In the genomic region with DNA sequence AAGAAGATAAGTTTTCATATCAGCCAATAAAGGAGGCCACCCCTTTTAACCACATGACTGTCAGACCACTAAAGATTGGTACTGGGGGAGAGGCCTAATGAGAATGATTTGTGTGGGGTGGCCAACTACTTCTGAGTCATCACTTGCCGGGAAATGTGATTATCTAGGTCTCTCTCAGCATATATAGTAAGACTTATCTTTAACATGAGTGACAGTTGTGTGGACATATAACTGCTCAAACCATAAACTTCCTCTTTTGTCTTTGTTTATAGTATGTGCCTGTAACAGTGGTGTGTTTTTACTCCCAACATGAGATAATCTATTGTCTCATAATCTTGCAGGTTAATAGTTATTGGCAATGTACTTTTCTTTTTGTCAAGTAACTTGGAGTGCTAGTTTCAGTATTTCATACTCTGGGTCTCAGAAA, we compare ENCODE assay signal across 1 cellular context.
TF ChIP-seq lines count a peak whose summit lies in the region.

No MANE protein-coding gene starts in this region.

TF ChIP-seq in K562, 482 proteins besides CTCF, POLR2A, EP300 and RAD21 (continued from another document and continues in another):
- TF ChIP-seq, protein P1, sequence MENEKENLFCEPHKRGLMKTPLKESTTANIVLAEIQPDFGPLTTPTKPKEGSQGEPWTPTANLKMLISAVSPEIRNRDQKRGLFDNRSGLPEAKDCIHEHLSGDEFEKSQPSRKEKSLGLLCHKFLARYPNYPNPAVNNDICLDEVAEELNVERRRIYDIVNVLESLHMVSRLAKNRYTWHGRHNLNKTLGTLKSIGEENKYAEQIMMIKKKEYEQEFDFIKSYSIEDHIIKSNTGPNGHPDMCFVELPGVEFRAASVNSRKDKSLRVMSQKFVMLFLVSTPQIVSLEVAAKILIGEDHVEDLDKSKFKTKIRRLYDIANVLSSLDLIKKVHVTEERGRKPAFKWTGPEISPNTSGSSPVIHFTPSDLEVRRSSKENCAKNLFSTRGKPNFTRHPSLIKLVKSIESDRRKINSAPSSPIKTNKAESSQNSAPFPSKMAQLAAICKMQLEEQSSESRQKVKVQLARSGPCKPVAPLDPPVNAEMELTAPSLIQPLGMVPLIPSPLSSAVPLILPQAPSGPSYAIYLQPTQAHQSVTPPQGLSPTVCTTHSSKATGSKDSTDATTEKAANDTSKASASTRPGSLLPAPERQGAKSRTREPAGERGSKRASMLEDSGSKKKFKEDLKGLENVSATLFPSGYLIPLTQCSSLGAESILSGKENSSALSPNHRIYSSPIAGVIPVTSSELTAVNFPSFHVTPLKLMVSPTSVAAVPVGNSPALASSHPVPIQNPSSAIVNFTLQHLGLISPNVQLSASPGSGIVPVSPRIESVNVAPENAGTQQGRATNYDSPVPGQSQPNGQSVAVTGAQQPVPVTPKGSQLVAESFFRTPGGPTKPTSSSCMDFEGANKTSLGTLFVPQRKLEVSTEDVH (IDR thresholded peaks at IDR 0.05; ENCODE audit: low read depth, partially characterized antibody), result peak; percentile 82
- TF ChIP-seq, protein P2, sequence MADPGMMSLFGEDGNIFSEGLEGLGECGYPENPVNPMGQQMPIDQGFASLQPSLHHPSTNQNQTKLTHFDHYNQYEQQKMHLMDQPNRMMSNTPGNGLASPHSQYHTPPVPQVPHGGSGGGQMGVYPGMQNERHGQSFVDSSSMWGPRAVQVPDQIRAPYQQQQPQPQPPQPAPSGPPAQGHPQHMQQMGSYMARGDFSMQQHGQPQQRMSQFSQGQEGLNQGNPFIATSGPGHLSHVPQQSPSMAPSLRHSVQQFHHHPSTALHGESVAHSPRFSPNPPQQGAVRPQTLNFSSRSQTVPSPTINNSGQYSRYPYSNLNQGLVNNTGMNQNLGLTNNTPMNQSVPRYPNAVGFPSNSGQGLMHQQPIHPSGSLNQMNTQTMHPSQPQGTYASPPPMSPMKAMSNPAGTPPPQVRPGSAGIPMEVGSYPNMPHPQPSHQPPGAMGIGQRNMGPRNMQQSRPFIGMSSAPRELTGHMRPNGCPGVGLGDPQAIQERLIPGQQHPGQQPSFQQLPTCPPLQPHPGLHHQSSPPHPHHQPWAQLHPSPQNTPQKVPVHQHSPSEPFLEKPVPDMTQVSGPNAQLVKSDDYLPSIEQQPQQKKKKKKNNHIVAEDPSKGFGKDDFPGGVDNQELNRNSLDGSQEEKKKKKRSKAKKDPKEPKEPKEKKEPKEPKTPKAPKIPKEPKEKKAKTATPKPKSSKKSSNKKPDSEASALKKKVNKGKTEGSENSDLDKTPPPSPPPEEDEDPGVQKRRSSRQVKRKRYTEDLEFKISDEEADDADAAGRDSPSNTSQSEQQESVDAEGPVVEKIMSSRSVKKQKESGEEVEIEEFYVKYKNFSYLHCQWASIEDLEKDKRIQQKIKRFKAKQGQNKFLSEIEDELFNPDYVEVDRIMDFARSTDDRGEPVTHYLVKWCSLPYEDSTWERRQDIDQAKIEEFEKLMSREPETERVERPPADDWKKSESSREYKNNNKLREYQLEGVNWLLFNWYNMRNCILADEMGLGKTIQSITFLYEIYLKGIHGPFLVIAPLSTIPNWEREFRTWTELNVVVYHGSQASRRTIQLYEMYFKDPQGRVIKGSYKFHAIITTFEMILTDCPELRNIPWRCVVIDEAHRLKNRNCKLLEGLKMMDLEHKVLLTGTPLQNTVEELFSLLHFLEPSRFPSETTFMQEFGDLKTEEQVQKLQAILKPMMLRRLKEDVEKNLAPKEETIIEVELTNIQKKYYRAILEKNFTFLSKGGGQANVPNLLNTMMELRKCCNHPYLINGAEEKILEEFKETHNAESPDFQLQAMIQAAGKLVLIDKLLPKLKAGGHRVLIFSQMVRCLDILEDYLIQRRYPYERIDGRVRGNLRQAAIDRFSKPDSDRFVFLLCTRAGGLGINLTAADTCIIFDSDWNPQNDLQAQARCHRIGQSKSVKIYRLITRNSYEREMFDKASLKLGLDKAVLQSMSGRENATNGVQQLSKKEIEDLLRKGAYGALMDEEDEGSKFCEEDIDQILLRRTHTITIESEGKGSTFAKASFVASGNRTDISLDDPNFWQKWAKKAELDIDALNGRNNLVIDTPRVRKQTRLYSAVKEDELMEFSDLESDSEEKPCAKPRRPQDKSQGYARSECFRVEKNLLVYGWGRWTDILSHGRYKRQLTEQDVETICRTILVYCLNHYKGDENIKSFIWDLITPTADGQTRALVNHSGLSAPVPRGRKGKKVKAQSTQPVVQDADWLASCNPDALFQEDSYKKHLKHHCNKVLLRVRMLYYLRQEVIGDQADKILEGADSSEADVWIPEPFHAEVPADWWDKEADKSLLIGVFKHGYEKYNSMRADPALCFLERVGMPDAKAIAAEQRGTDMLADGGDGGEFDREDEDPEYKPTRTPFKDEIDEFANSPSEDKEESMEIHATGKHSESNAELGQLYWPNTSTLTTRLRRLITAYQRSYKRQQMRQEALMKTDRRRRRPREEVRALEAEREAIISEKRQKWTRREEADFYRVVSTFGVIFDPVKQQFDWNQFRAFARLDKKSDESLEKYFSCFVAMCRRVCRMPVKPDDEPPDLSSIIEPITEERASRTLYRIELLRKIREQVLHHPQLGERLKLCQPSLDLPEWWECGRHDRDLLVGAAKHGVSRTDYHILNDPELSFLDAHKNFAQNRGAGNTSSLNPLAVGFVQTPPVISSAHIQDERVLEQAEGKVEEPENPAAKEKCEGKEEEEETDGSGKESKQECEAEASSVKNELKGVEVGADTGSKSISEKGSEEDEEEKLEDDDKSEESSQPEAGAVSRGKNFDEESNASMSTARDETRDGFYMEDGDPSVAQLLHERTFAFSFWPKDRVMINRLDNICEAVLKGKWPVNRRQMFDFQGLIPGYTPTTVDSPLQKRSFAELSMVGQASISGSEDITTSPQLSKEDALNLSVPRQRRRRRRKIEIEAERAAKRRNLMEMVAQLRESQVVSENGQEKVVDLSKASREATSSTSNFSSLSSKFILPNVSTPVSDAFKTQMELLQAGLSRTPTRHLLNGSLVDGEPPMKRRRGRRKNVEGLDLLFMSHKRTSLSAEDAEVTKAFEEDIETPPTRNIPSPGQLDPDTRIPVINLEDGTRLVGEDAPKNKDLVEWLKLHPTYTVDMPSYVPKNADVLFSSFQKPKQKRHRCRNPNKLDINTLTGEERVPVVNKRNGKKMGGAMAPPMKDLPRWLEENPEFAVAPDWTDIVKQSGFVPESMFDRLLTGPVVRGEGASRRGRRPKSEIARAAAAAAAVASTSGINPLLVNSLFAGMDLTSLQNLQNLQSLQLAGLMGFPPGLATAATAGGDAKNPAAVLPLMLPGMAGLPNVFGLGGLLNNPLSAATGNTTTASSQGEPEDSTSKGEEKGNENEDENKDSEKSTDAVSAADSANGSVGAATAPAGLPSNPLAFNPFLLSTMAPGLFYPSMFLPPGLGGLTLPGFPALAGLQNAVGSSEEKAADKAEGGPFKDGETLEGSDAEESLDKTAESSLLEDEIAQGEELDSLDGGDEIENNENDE (IDR thresholded peaks at IDR 0.05; ENCODE audit: low read depth, low read length), result no peak
- TF ChIP-seq PTRF (tag; IDR thresholded peaks at IDR 0.05), result no peak
- TF ChIP-seq ZNF583 (CRISPR knock-in tag; IDR thresholded peaks at IDR 0.05), result no peak
- peak; percentile 76; the same call in 1 of the 2 replicates for TF ChIP-seq CTBP1 (IDR thresholded peaks at IDR 0.05; ENCODE audit: borderline replicate concordance)
- peak; percentile 78 for TF ChIP-seq DACH1 (IDR thresholded peaks at IDR 0.05; ENCODE audit: partially characterized antibody)
- no peak for TF ChIP-seq ZNF436 (CRISPR knock-in tag; IDR thresholded peaks at IDR 0.05)
- TF ChIP-seq, protein P3, sequence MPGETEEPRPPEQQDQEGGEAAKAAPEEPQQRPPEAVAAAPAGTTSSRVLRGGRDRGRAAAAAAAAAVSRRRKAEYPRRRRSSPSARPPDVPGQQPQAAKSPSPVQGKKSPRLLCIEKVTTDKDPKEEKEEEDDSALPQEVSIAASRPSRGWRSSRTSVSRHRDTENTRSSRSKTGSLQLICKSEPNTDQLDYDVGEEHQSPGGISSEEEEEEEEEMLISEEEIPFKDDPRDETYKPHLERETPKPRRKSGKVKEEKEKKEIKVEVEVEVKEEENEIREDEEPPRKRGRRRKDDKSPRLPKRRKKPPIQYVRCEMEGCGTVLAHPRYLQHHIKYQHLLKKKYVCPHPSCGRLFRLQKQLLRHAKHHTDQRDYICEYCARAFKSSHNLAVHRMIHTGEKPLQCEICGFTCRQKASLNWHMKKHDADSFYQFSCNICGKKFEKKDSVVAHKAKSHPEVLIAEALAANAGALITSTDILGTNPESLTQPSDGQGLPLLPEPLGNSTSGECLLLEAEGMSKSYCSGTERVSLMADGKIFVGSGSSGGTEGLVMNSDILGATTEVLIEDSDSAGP (CRISPR knock-in tag; IDR thresholded peaks at IDR 0.05), result no peak
- no peak for TF ChIP-seq ZNF584 (CRISPR knock-in tag; IDR thresholded peaks at IDR 0.05; ENCODE audit: low read depth)
- TF ChIP-seq BRCA1 (IDR thresholded peaks at IDR 0.05), result no peak
- no peak for TF ChIP-seq BRCA1 (CRISPR knock-in tag; IDR thresholded peaks at IDR 0.05)
- no peak for TF ChIP-seq ZNF347 (CRISPR knock-in tag; IDR thresholded peaks at IDR 0.05; ENCODE audit: low read depth)
- no peak for TF ChIP-seq TARDBP (IDR thresholded peaks at IDR 0.05)
- TF ChIP-seq TAF7 (tag; IDR thresholded peaks at IDR 0.05), result no peak
- TF ChIP-seq, protein P4, sequence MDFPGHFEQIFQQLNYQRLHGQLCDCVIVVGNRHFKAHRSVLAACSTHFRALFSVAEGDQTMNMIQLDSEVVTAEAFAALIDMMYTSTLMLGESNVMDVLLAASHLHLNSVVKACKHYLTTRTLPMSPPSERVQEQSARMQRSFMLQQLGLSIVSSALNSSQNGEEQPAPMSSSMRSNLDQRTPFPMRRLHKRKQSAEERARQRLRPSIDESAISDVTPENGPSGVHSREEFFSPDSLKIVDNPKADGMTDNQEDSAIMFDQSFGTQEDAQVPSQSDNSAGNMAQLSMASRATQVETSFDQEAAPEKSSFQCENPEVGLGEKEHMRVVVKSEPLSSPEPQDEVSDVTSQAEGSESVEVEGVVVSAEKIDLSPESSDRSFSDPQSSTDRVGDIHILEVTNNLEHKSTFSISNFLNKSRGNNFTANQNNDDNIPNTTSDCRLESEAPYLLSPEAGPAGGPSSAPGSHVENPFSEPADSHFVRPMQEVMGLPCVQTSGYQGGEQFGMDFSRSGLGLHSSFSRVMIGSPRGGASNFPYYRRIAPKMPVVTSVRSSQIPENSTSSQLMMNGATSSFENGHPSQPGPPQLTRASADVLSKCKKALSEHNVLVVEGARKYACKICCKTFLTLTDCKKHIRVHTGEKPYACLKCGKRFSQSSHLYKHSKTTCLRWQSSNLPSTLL (IDR thresholded peaks at IDR 0.05), result no peak
- TF ChIP-seq, protein P5, sequence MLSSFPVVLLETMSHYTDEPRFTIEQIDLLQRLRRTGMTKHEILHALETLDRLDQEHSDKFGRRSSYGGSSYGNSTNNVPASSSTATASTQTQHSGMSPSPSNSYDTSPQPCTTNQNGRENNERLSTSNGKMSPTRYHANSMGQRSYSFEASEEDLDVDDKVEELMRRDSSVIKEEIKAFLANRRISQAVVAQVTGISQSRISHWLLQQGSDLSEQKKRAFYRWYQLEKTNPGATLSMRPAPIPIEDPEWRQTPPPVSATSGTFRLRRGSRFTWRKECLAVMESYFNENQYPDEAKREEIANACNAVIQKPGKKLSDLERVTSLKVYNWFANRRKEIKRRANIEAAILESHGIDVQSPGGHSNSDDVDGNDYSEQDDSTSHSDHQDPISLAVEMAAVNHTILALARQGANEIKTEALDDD (IDR thresholded peaks at IDR 0.05), result peak; percentile 95
- peak; percentile 59 to 67 for TF ChIP-seq NCOA2 (IDR thresholded peaks at IDR 0.05; ENCODE audit: partially characterized antibody in 2 of 2)
- TF ChIP-seq HSF4 (CRISPR knock-in tag; IDR thresholded peaks at IDR 0.05; ENCODE audit: borderline replicate concordance), result no peak
- TF ChIP-seq, protein P6, sequence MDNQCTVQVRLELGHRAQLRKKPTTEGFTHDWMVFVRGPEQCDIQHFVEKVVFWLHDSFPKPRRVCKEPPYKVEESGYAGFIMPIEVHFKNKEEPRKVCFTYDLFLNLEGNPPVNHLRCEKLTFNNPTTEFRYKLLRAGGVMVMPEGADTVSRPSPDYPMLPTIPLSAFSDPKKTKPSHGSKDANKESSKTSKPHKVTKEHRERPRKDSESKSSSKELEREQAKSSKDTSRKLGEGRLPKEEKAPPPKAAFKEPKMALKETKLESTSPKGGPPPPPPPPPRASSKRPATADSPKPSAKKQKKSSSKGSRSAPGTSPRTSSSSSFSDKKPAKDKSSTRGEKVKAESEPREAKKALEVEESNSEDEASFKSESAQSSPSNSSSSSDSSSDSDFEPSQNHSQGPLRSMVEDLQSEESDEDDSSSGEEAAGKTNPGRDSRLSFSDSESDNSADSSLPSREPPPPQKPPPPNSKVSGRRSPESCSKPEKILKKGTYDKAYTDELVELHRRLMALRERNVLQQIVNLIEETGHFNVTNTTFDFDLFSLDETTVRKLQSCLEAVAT (IDR thresholded peaks at IDR 0.05), result peak in 1 of 2 experiments; percentile 67; a peak in 1 of 4 replicates
- TF ChIP-seq ZFP30 (CRISPR knock-in tag; IDR thresholded peaks at IDR 0.05; ENCODE audit: borderline replicate concordance), result no peak
- no peak for TF ChIP-seq ZBTB17 (CRISPR knock-in tag; IDR thresholded peaks at IDR 0.05)
- no peak for TF ChIP-seq HEY1 (CRISPR knock-in tag; IDR thresholded peaks at IDR 0.05; ENCODE audit: borderline replicate concordance)
- no peak for TF ChIP-seq SAFB (IDR thresholded peaks at IDR 0.05; ENCODE audit: borderline replicate concordance, low read depth, low read length)
- TF ChIP-seq LARP7 (IDR thresholded peaks at IDR 0.05), result no peak
- no peak for TF ChIP-seq FOXA1 (IDR thresholded peaks at IDR 0.05; ENCODE audit: borderline replicate concordance)
- TF ChIP-seq ZNF224 (CRISPR knock-in tag; IDR thresholded peaks at IDR 0.05), result no peak
- peak; percentile 65 for TF ChIP-seq MAFF (IDR thresholded peaks at IDR 0.05; ENCODE audit: low read length)
- TF ChIP-seq ZNF75A (CRISPR knock-in tag; IDR thresholded peaks at IDR 0.05), result no peak; the same call in 1 of the 2 replicates
- TF ChIP-seq, protein P7, sequence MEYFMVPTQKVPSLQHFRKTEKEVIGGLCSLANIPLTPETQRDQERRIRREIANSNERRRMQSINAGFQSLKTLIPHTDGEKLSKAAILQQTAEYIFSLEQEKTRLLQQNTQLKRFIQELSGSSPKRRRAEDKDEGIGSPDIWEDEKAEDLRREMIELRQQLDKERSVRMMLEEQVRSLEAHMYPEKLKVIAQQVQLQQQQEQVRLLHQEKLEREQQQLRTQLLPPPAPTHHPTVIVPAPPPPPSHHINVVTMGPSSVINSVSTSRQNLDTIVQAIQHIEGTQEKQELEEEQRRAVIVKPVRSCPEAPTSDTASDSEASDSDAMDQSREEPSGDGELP (CRISPR knock-in tag; IDR thresholded peaks at IDR 0.05; ENCODE audit: borderline replicate concordance), result no peak
- TF ChIP-seq ILF3 (IDR thresholded peaks at IDR 0.05; ENCODE audit: borderline replicate concordance), result no peak
- no peak for TF ChIP-seq ZNF589 (CRISPR knock-in tag; IDR thresholded peaks at IDR 0.05; ENCODE audit: low read depth)
- no peak for TF ChIP-seq ZNF431 (CRISPR knock-in tag; IDR thresholded peaks at IDR 0.05)
- TF ChIP-seq GATAD2A (IDR thresholded peaks at IDR 0.05), result no peak
- no peak for TF ChIP-seq ZNF232 (CRISPR knock-in tag; IDR thresholded peaks at IDR 0.05)
- TF ChIP-seq ETS2 (tag; IDR thresholded peaks at IDR 0.05; ENCODE audit: borderline replicate concordance, poor library complexity, severe bottlenecking), result no peak
- TF ChIP-seq, protein P8, sequence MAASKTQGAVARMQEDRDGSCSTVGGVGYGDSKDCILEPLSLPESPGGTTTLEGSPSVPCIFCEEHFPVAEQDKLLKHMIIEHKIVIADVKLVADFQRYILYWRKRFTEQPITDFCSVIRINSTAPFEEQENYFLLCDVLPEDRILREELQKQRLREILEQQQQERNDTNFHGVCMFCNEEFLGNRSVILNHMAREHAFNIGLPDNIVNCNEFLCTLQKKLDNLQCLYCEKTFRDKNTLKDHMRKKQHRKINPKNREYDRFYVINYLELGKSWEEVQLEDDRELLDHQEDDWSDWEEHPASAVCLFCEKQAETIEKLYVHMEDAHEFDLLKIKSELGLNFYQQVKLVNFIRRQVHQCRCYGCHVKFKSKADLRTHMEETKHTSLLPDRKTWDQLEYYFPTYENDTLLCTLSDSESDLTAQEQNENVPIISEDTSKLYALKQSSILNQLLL (CRISPR knock-in tag; IDR thresholded peaks at IDR 0.05; ENCODE audit: borderline replicate concordance), result no peak
- TF ChIP-seq TCF7L2 (IDR thresholded peaks at IDR 0.05; ENCODE audit: low read depth, low read length), result no peak
